ENCODE assay signal across 8 cellular contexts in genomic region chr21:23887709-23888303, GRCh38.
DNase-seq lines count a peak whose midpoint lies in the region; ATAC-seq and TF ChIP-seq lines count a peak whose summit lies in the region.

No MANE protein-coding gene starts in this region.

- CTCF ChIA-PET in activated naive CD4-positive, alpha-beta T cell treated with anti-CD3 and anti-CD28 coated beads, Interleukin-2, amount 10 ng/mL, durations not matched to agents 7 days and 5 days (lab: Charles Lee): interaction anchor here (0.8 kb wide), 1 partner anchor 81 kb away, joined by 4 read pairs; no protein-coding TSS in a partner anchor

- in situ Hi-C loops in GM13976 (cut with MboI; ENCODE audit: low sequenced_read_pairs, unreplicated experiment): no loop called here

- no peaks in the 10 kb centered on the region for H3K36me3 Mint-ChIP-seq in activated naive CD4-positive, alpha-beta T cell treated with anti-CD3 and anti-CD28 coated beads, Interleukin-2, amount 10 ng/mL, durations not matched to agents 7 days and 5 days
- H3K36me3 Mint-ChIP-seq in nephron progenitor cell (ENCODE audit: low read depth): no peaks in the 10 kb centered on the region

- no peaks in the 10 kb centered on the region for H3K9me3 ChIP-seq in OCI-LY1 (ENCODE audit: low read length)

- peak overlapping the region; percentile 60 for H3K4me2 ChIP-seq in OCI-LY1 (ENCODE audit: low read length)

- DNase-seq in CD1c-positive myeloid dendritic cell (ENCODE audit: extremely low spot score): peak; percentile 12
- peak; percentile 60 for DNase-seq in activated naive CD4-positive, alpha-beta T cell treated with anti-CD3 and anti-CD28 coated beads, Interleukin-2, amount 10 ng/mL, durations not matched to agents 7 days and 5 days
- no peak for DNase-seq in NCI-H69 (lab: John Stamatoyannopoulos, UW)
- no peak for DNase-seq in GM13976 (ENCODE audit: low spot score)
- DNase-seq in pons (ENCODE audit: low spot score): no peak
- no peak for DNase-seq in nephron progenitor cell

- H3K36me3 ChIP-seq in OCI-LY1 (ENCODE audit: insufficient read depth, low read length): no peaks in the 10 kb centered on the region

- no peak overlapping the region for H3K27ac ChIP-seq in OCI-LY1 (ENCODE audit: low read depth, low read length, poor library complexity, severe bottlenecking)

- no peaks in the 10 kb centered on the region for H3F3A ChIP-seq in OCI-LY1 (ENCODE audit: insufficient read depth, low read length)

- peak overlapping the region; percentile 87 for H2AFZ ChIP-seq in OCI-LY1 (ENCODE audit: low read length)

- H3K27me3 ChIP-seq in OCI-LY1 (ENCODE audit: insufficient read depth, low read length): no peaks in the 10 kb centered on the region

- peak overlapping the region; percentile 41 for H3K4me3 ChIP-seq in OCI-LY1 (ENCODE audit: low read depth, low read length, poor library complexity, severe bottlenecking)

- H4K20me1 ChIP-seq in OCI-LY1 (ENCODE audit: insufficient read depth, low read length): no peaks in the 10 kb centered on the region

- H3K27me3 Mint-ChIP-seq in activated naive CD4-positive, alpha-beta T cell treated with anti-CD3 and anti-CD28 coated beads, Interleukin-2, amount 10 ng/mL, durations not matched to agents 7 days and 5 days: peaks cover 4% of the 10 kb centered on the region
- H3K27me3 Mint-ChIP-seq in nephron progenitor cell (ENCODE audit: low read depth, poor library complexity): no peaks in the 10 kb centered on the region

- no peaks in the 10 kb centered on the region for H3K4me1 ChIP-seq in OCI-LY1 (ENCODE audit: insufficient read depth, low read length, severe bottlenecking)

- peaks cover 18% of the 10 kb centered on the region for H3K4me1 Mint-ChIP-seq in activated naive CD4-positive, alpha-beta T cell treated with anti-CD3 and anti-CD28 coated beads, Interleukin-2, amount 10 ng/mL, durations not matched to agents 7 days and 5 days
- H3K4me1 Mint-ChIP-seq in nephron progenitor cell: no peaks in the 10 kb centered on the region

- no peak overlapping the region for H3K9ac ChIP-seq in OCI-LY1 (ENCODE audit: low read length)

- no peaks in the 10 kb centered on the region for H3K9me3 Mint-ChIP-seq in activated naive CD4-positive, alpha-beta T cell treated with anti-CD3 and anti-CD28 coated beads, Interleukin-2, amount 10 ng/mL, durations not matched to agents 7 days and 5 days
- H3K9me3 Mint-ChIP-seq in nephron progenitor cell: peaks cover 56% of the 10 kb centered on the region

- TF ChIP-seq CTCF in OCI-LY1 (IDR thresholded peaks at IDR 0.05; ENCODE audit: low read length) (no peak), GM13976 (IDR thresholded peaks at IDR 0.05; ENCODE audit: borderline replicate concordance, control extremely low read depth, extremely low read depth, insufficient read depth, missing control alignments) (no peak), nephron progenitor cell (IDR thresholded peaks at IDR 0.05) (no peak)

- peak overlapping the region; percentile 73 for H3K4me3 Mint-ChIP-seq in activated naive CD4-positive, alpha-beta T cell treated with anti-CD3 and anti-CD28 coated beads, Interleukin-2, amount 10 ng/mL, durations not matched to agents 7 days and 5 days
- no peak overlapping the region for H3K4me3 Mint-ChIP-seq in nephron progenitor cell

- no peaks in the 10 kb centered on the region for H3K9me2 ChIP-seq in OCI-LY1 (ENCODE audit: low read depth, low read length)

- H3K79me2 ChIP-seq in OCI-LY1 (ENCODE audit: insufficient read depth, low read length): no peaks in the 10 kb centered on the region

- peak; percentile 84 for ATAC-seq in HG02623 (IDR thresholded peaks at IDR 0.05; ENCODE audit: unreplicated experiment)

- peak overlapping the region; percentile 86 for H3K27ac Mint-ChIP-seq in activated naive CD4-positive, alpha-beta T cell treated with anti-CD3 and anti-CD28 coated beads, Interleukin-2, amount 10 ng/mL, durations not matched to agents 7 days and 5 days
- no peak overlapping the region for H3K27ac Mint-ChIP-seq in nephron progenitor cell

Comparison
In these comparisons a context has a peak if more than half of its experiments do, and no peak if none do; other contexts are left out.
1. DNase-seq: peak in CD1c-positive myeloid dendritic cell (single experiment) and activated naive CD4-positive, alpha-beta T cell treated with anti-CD3 and anti-CD28 coated beads, Interleukin-2, amount 10 ng/mL, durations not matched to agents 7 days and 5 days (single experiment); none in NCI-H69 (single experiment), GM13976 (single experiment), pons (single experiment) and nephron progenitor cell (single experiment).